Comparison of ENCODE assay signal across 2 cellular contexts in the genomic region with DNA sequence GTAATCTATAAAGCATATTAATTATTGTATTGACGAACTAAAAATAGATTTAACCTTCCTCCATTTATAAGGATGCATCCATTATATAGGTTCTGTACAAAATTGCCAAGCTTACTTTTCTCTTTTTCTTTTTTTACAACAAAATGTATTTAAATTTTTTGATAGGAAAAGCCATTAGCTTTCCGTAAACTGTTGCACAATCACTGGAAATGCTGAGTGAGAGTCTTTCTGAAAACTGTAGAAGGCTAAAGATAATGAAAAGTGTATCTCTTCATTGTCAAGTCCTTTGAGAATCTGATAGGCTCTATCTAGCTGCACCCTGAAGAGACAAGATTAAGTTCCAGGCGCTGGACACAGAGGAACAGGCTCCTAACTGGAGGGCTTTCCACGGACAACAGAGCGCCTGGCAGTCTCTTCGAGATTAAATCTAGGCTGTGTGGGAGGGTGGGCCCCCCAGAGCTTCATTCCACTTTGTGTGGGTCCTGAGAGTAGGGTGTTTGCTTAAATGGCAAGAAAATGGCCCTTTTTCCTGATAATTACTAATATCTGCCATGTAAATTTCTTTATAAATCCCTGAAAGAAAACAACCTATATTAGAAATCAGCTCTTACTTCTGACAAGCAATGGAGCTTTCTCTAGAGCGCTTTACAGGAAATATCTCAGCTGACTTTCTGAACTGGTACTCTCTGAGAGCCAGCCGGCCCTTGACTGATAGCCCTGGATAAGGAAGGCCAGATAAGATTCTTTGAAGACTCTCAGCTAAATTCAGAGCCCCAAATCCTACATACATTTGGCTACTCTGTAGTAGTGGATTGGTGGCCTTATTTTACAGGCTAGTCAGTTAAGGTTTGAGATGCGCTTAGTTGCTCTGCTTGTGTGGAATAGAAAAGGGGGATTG.
TF ChIP-seq lines count a peak whose summit lies in the region.

No MANE protein-coding gene starts in this region.

TF ChIP-seq in IMR-90, 13 proteins besides CTCF, POLR2A, EP300 and RAD21:
- TF ChIP-seq, protein P1, sequence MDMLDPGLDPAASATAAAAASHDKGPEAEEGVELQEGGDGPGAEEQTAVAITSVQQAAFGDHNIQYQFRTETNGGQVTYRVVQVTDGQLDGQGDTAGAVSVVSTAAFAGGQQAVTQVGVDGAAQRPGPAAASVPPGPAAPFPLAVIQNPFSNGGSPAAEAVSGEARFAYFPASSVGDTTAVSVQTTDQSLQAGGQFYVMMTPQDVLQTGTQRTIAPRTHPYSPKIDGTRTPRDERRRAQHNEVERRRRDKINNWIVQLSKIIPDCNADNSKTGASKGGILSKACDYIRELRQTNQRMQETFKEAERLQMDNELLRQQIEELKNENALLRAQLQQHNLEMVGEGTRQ (IDR thresholded peaks at IDR 0.05; ENCODE audit: low read depth, low read length), result no peak
- TF ChIP-seq RCOR1 (IDR thresholded peaks at IDR 0.05; ENCODE audit: insufficient replicate concordance, low read length), result no peak
- no peak for TF ChIP-seq FOS (IDR thresholded peaks at IDR 0.05; ENCODE audit: low read depth, low read length)
- no peak for TF ChIP-seq NFE2L2 (IDR thresholded peaks at IDR 0.05; ENCODE audit: low read depth, low read length)
- no peak for TF ChIP-seq SMC3 (IDR thresholded peaks at IDR 0.05; ENCODE audit: low read depth, low read length)
- no peak for TF ChIP-seq RFX5 (IDR thresholded peaks at IDR 0.05; ENCODE audit: low read depth, low read length)
- TF ChIP-seq BHLHE40 (IDR thresholded peaks at IDR 0.05; ENCODE audit: low read depth, low read length), result no peak
- no peak for TF ChIP-seq CHD1 (IDR thresholded peaks at IDR 0.05; ENCODE audit: low read depth, low read length)
- TF ChIP-seq MAFK (IDR thresholded peaks at IDR 0.05; ENCODE audit: low read depth, low read length), result peak; percentile 21; the same call in 1 of the 2 replicates
- peak; percentile 94 for TF ChIP-seq CEBPB (IDR thresholded peaks at IDR 0.05; ENCODE audit: low read depth, low read length)
- TF ChIP-seq, protein P2, sequence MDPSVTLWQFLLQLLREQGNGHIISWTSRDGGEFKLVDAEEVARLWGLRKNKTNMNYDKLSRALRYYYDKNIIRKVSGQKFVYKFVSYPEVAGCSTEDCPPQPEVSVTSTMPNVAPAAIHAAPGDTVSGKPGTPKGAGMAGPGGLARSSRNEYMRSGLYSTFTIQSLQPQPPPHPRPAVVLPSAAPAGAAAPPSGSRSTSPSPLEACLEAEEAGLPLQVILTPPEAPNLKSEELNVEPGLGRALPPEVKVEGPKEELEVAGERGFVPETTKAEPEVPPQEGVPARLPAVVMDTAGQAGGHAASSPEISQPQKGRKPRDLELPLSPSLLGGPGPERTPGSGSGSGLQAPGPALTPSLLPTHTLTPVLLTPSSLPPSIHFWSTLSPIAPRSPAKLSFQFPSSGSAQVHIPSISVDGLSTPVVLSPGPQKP (IDR thresholded peaks at IDR 0.05; ENCODE audit: borderline replicate concordance, low read depth, low read length), result no peak
- no peak for TF ChIP-seq MXI1 (IDR thresholded peaks at IDR 0.05; ENCODE audit: borderline replicate concordance, low read depth, low read length)
- no peak for TF ChIP-seq MAZ (IDR thresholded peaks at IDR 0.05; ENCODE audit: borderline replicate concordance, low read depth, low read length)
TF ChIP-seq in IMR-90: peak in this region for 2.

TF ChIP-seq in H1, 55 proteins besides CTCF, POLR2A, EP300 and RAD21:
- no peak for TF ChIP-seq FOSL1 (IDR thresholded peaks at IDR 0.05; ENCODE audit: insufficient read depth, low read depth, low read length)
- TF ChIP-seq SP2 (IDR thresholded peaks at IDR 0.05; ENCODE audit: low read length), result no peak
- TF ChIP-seq, protein P3, sequence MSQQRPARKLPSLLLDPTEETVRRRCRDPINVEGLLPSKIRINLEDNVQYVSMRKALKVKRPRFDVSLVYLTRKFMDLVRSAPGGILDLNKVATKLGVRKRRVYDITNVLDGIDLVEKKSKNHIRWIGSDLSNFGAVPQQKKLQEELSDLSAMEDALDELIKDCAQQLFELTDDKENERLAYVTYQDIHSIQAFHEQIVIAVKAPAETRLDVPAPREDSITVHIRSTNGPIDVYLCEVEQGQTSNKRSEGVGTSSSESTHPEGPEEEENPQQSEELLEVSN (IDR thresholded peaks at IDR 0.05), result no peak
- TF ChIP-seq CEBPB (IDR thresholded peaks at IDR 0.05; ENCODE audit: low read depth, low read length), result peak; percentile 64; the same call in 1 of the 2 replicates
